30 cellular contexts compared by ENCODE assay signal in genomic region chr1:38923607-38924006, GRCh38. TPM values are rescaled to one million over a fixed set of nuclear protein-coding genes. Genes with fewer than 3 reads are reported as not detected.
DNase-seq lines count a peak whose midpoint lies in the region; ATAC-seq lines count a peak whose summit lies in the region.
"Had no signal": no experiment of that assay in that cellular context is flagged by ENCODE, and none has a peak within 500 bp of the region (broad histone marks: within the 10 kb centered on the region; RNA-seq: fewer than 3 reads in every experiment).

No MANE protein-coding gene starts in this region.

- no peaks in the 10 kb centered on the region for H3K36me3 Mint-ChIP-seq in activated CD4-positive, alpha-beta T cell treated with anti-CD3 and anti-CD28 coated beads for 36 hours (ENCODE audit: low read depth)
- H3K36me3 Mint-ChIP-seq in stimulated activated effector memory CD8-positive, alpha-beta T cell treated with anti-CD3 and anti-CD28 coated beads, Interleukin-12 subunit alpha, Interleukin-12 subunit beta, amount 100 ng/mL, for 72 hours = no peaks in the 10 kb centered on the region
- H3K36me3 Mint-ChIP-seq: brain had no signal

- peak overlapping the region; percentile 19 for H3K27ac Mint-ChIP-seq in activated CD4-positive, alpha-beta T cell treated with anti-CD3 and anti-CD28 coated beads for 36 hours
- H3K27ac Mint-ChIP-seq in stimulated activated effector memory CD8-positive, alpha-beta T cell treated with anti-CD3 and anti-CD28 coated beads, Interleukin-12 subunit alpha, Interleukin-12 subunit beta, amount 100 ng/mL, for 72 hours = no peak overlapping the region
- H3K27ac Mint-ChIP-seq: activated T-helper 2 cell treated with anti-CD3 and anti-CD28 coated beads, Interferon-gamma antibody, Interleukin-2, Interleukin-4, amounts not matched to agents 10 μg/mL and 5 μg/mL and 100 μg/mL, durations not matched to agents 14 hours and 24 hours and 36 hours; brain; nephron; stimulated activated naive CD8-positive, alpha-beta T cell treated with anti-CD3 and anti-CD28 coated beads, Interleukin-15, Interleukin-2, amounts not matched to agents 100 ng/mL and 50 ng/mL, for 24 hours had no signal

- H3K9me3 Mint-ChIP-seq in activated CD4-positive, alpha-beta T cell treated with anti-CD3 and anti-CD28 coated beads for 36 hours (ENCODE audit: low read depth) = no peaks in the 10 kb centered on the region
- H3K9me3 Mint-ChIP-seq in stimulated activated effector memory CD8-positive, alpha-beta T cell treated with anti-CD3 and anti-CD28 coated beads, Interleukin-12 subunit alpha, Interleukin-12 subunit beta, amount 100 ng/mL, for 72 hours = no peaks in the 10 kb centered on the region
- H3K9me3 Mint-ChIP-seq: activated T-helper 2 cell treated with anti-CD3 and anti-CD28 coated beads, Interferon-gamma antibody, Interleukin-2, Interleukin-4, amounts not matched to agents 10 μg/mL and 5 μg/mL and 100 μg/mL, durations not matched to agents 14 hours and 24 hours and 36 hours; brain; nephron; stimulated activated naive CD8-positive, alpha-beta T cell treated with anti-CD3 and anti-CD28 coated beads, Interleukin-15, Interleukin-2, amounts not matched to agents 100 ng/mL and 50 ng/mL, for 24 hours had no signal

- ATAC-seq in activated CD4-positive, alpha-beta T cell treated with anti-CD3 and anti-CD28 coated beads for 36 hours = peak; percentile 97
- peak; percentile 32 for ATAC-seq in esophagus mucosa
- ATAC-seq in stimulated activated effector memory CD8-positive, alpha-beta T cell treated with anti-CD3 and anti-CD28 coated beads, Interleukin-12 subunit alpha, Interleukin-12 subunit beta, amount 100 ng/mL, for 72 hours = peak; percentile 77
- no peak for ATAC-seq in HG03139 (IDR thresholded peaks at IDR 0.05; ENCODE audit: unreplicated experiment)
- no peak for ATAC-seq in HG02759 (IDR thresholded peaks at IDR 0.05; ENCODE audit: unreplicated experiment)
- ATAC-seq: GM12878, HCT116, heart left ventricle, lower lobe of right lung had no signal

- no peak overlapping the region for H3K4me3 Mint-ChIP-seq in activated CD4-positive, alpha-beta T cell treated with anti-CD3 and anti-CD28 coated beads for 36 hours
- H3K4me3 Mint-ChIP-seq in stimulated activated effector memory CD8-positive, alpha-beta T cell treated with anti-CD3 and anti-CD28 coated beads, Interleukin-12 subunit alpha, Interleukin-12 subunit beta, amount 100 ng/mL, for 72 hours = no peak overlapping the region
- H3K4me3 Mint-ChIP-seq: brain; nephron; stimulated activated naive CD8-positive, alpha-beta T cell treated with anti-CD3 and anti-CD28 coated beads, Interleukin-15, Interleukin-2, amounts not matched to agents 100 ng/mL and 50 ng/mL, for 24 hours had no signal

- CTCF ChIA-PET in activated CD4-positive, alpha-beta T cell treated with anti-CD3 and anti-CD28 coated beads for 36 hours (lab: Charles Lee) = no interaction called here

- peak; percentile 49 for DNase-seq in activated CD4-positive, alpha-beta T cell treated with anti-CD3 and anti-CD28 coated beads for 36 hours
- DNase-seq in activated CD4-positive, alpha-beta T cell treated with anti-CD3 and anti-CD28 coated beads, Interleukin-2, amount 50 U/mL, for 1 hour = no peak
- DNase-seq in stimulated activated CD4-positive, alpha-beta T cell treated with anti-CD3 and anti-CD28 coated beads, Interleukin-1b, Interleukin-23, amount 100 ng/mL, for 48 hours = peak; percentile 45
- no peak for DNase-seq in stimulated activated CD4-positive, alpha-beta T cell treated with anti-CD3 and anti-CD28 coated beads, Interleukin-2, amount 100 ng/mL, for 48 hours
- DNase-seq in stimulated activated effector memory CD8-positive, alpha-beta T cell treated with anti-CD3 and anti-CD28 coated beads, Interleukin-12 subunit alpha, Interleukin-12 subunit beta, amount 100 ng/mL, for 72 hours (ENCODE audit: low spot score in 2 of 2) = no peak
- DNase-seq: 8988T; activated CD4-positive, CD25-positive, alpha-beta regulatory T cell treated with anti-CD3 and anti-CD28 coated beads, Interleukin-2, amount 50 U/mL, for 72 hours; heart left ventricle; KG1; lower lobe of right lung; NCI-H1436; NCI-H748 treated with DMSO at 0.1 percent for 48 hours; ovary; retina; SIG-M5; SW 1271; thyroid gland had no signal

- POLR2A ChIA-PET in activated CD4-positive, alpha-beta T cell treated with anti-CD3 and anti-CD28 coated beads for 36 hours (lab: Charles Lee) = no interaction called here

- H3K27me3 Mint-ChIP-seq in activated CD4-positive, alpha-beta T cell treated with anti-CD3 and anti-CD28 coated beads for 36 hours = no peaks in the 10 kb centered on the region
- H3K27me3 Mint-ChIP-seq: brain; stimulated activated naive CD8-positive, alpha-beta T cell treated with anti-CD3 and anti-CD28 coated beads, Interleukin-15, Interleukin-2, amounts not matched to agents 100 ng/mL and 50 ng/mL, for 24 hours had no signal

- peaks cover 7% of the 10 kb centered on the region for H3K4me1 Mint-ChIP-seq in activated CD4-positive, alpha-beta T cell treated with anti-CD3 and anti-CD28 coated beads for 36 hours
- peaks cover 6% of the 10 kb centered on the region for H3K4me1 Mint-ChIP-seq in stimulated activated effector memory CD8-positive, alpha-beta T cell treated with anti-CD3 and anti-CD28 coated beads, Interleukin-12 subunit alpha, Interleukin-12 subunit beta, amount 100 ng/mL, for 72 hours
- H3K4me1 Mint-ChIP-seq: brain, nephron had no signal

- intact Hi-C loops in activated CD4-positive, alpha-beta T cell treated with anti-CD3 and anti-CD28 coated beads for 36 hours (cut with DNase I, micrococcal nuclease) = no loop called here

RNA-seq across cellular contexts. Expression of gene RHBDL2, which starts 18.0 kb away (rescaled TPM):
- not detected for total RNA-seq in activated CD4-positive, alpha-beta T cell treated with anti-CD3 and anti-CD28 coated beads for 36 hours
- 16.1 TPM for total RNA-seq in esophagus mucosa
- total RNA-seq: activated T-helper 2 cell treated with anti-CD3 and anti-CD28 coated beads, Interferon-gamma antibody, Interleukin-2, Interleukin-4, amounts not matched to agents 10 μg/mL and 5 μg/mL and 100 μg/mL, durations not matched to agents 14 hours and 24 hours and 36 hours; chondrocyte; GM12878; kidney epithelial cell; smooth muscle cell; thyroid gland had no signal

RNA-seq across cellular contexts. Expression of gene GJA9, which starts 42.2 kb away (rescaled TPM):
- not detected for total RNA-seq in activated CD4-positive, alpha-beta T cell treated with anti-CD3 and anti-CD28 coated beads for 36 hours
- 0.44 TPM for total RNA-seq in esophagus mucosa
- total RNA-seq: activated T-helper 2 cell treated with anti-CD3 and anti-CD28 coated beads, Interferon-gamma antibody, Interleukin-2, Interleukin-4, amounts not matched to agents 10 μg/mL and 5 μg/mL and 100 μg/mL, durations not matched to agents 14 hours and 24 hours and 36 hours; chondrocyte; endothelial cell of umbilical vein; GM12878; heart left ventricle; kidney epithelial cell; lower lobe of right lung; ovary; smooth muscle cell; thyroid gland had no signal

RNA-seq across cellular contexts. Expression of gene MYCBP, which starts 50.5 kb away (rescaled TPM):
- total RNA-seq in activated CD4-positive, alpha-beta T cell treated with anti-CD3 and anti-CD28 coated beads for 36 hours = 10 to 100 TPM; 44.4 to 46.8 TPM
- total RNA-seq in esophagus mucosa = 21.8 TPM

Comparison
In these comparisons a context has a peak if more than half of its experiments do, and no peak if none do; other contexts are left out.
1. DNase-seq: peak in activated CD4-positive, alpha-beta T cell treated with anti-CD3 and anti-CD28 coated beads for 36 hours (single experiment) and stimulated activated CD4-positive, alpha-beta T cell treated with anti-CD3 and anti-CD28 coated beads, Interleukin-1b, Interleukin-23, amount 100 ng/mL, for 48 hours (single experiment); none in activated CD4-positive, alpha-beta T cell treated with anti-CD3 and anti-CD28 coated beads, Interleukin-2, amount 50 U/mL, for 1 hour (single experiment), stimulated activated CD4-positive, alpha-beta T cell treated with anti-CD3 and anti-CD28 coated beads, Interleukin-2, amount 100 ng/mL, for 48 hours (0 of 2) and stimulated activated effector memory CD8-positive, alpha-beta T cell treated with anti-CD3 and anti-CD28 coated beads, Interleukin-12 subunit alpha, Interleukin-12 subunit beta, amount 100 ng/mL, for 72 hours (0 of 2).
2. ATAC-seq: peak in activated CD4-positive, alpha-beta T cell treated with anti-CD3 and anti-CD28 coated beads for 36 hours (single experiment), esophagus mucosa (single experiment) and stimulated activated effector memory CD8-positive, alpha-beta T cell treated with anti-CD3 and anti-CD28 coated beads, Interleukin-12 subunit alpha, Interleukin-12 subunit beta, amount 100 ng/mL, for 72 hours (single experiment); none in HG03139 (single experiment) and HG02759 (single experiment).
3. RNA of gene RHBDL2, which starts 18.0 kb away (total RNA-seq): 16.1 TPM in esophagus mucosa (single experiment); not detected in activated CD4-positive, alpha-beta T cell treated with anti-CD3 and anti-CD28 coated beads for 36 hours; every median in the first group is over 10 times any median in the second.